ENCODE assay signal across 8 cellular contexts in genomic region chr6:108295676-108296075, GRCh38. TPM values are rescaled to one million over a fixed set of nuclear protein-coding genes. Genes with fewer than 3 reads are reported as not detected.
DNase-seq lines count a peak whose midpoint lies in the region; ATAC-seq and TF ChIP-seq lines count a peak whose summit lies in the region.

No MANE protein-coding gene starts in this region.

- H3K4me3 ChIP-seq in testis: peak overlapping the region; percentile 82 to 83

- ATAC-seq in activated CD4-positive, alpha-beta T cell treated with anti-CD3 and anti-CD28 coated beads for 36 hours: peak; percentile 2

- H3K9me3 ChIP-seq in testis: no peaks in the 10 kb centered on the region

- H3K27me3 Mint-ChIP-seq in activated CD4-positive, alpha-beta T cell treated with anti-CD3 and anti-CD28 coated beads for 36 hours: no peaks in the 10 kb centered on the region
- H3K27me3 Mint-ChIP-seq in activated T-helper 1 cell treated with anti-CD3 and anti-CD28 coated beads, Interleukin-12 subunit alpha, Interleukin-12 subunit beta, Interleukin-2, Interleukin-4 antibody, amounts not matched to agents 30 ng/mL and 10 ng/mL and 1 ng/mL, durations not matched to agents 14 hours and 24 hours and 36 hours (ENCODE audit: insufficient read depth): peaks cover 2% of the 10 kb centered on the region
- H3K27me3 Mint-ChIP-seq in immature natural killer cell (ENCODE audit: low read depth in 3 of 3): peaks cover 4 to 7% (median 7%) of the 10 kb centered on the region in 3 donors

- no peaks in the 10 kb centered on the region for H3K36me3 ChIP-seq in testis (ENCODE audit: low read depth, missing control alignments)

- no peaks in the 10 kb centered on the region for H3K9me3 Mint-ChIP-seq in activated CD4-positive, alpha-beta T cell treated with anti-CD3 and anti-CD28 coated beads for 36 hours (ENCODE audit: low read depth)
- no peaks in the 10 kb centered on the region for H3K9me3 Mint-ChIP-seq in activated T-helper 1 cell treated with anti-CD3 and anti-CD28 coated beads, Interleukin-12 subunit alpha, Interleukin-12 subunit beta, Interleukin-2, Interleukin-4 antibody, amounts not matched to agents 30 ng/mL and 10 ng/mL and 1 ng/mL, durations not matched to agents 14 hours and 24 hours and 36 hours
- no peaks in the 10 kb centered on the region for H3K9me3 Mint-ChIP-seq in immature natural killer cell

- peak overlapping the region; percentile 100 for H3K27ac Mint-ChIP-seq in activated CD4-positive, alpha-beta T cell treated with anti-CD3 and anti-CD28 coated beads for 36 hours
- peak overlapping the region; percentile 100 for H3K27ac Mint-ChIP-seq in activated T-helper 1 cell treated with anti-CD3 and anti-CD28 coated beads, Interleukin-12 subunit alpha, Interleukin-12 subunit beta, Interleukin-2, Interleukin-4 antibody, amounts not matched to agents 30 ng/mL and 10 ng/mL and 1 ng/mL, durations not matched to agents 14 hours and 24 hours and 36 hours
- H3K27ac Mint-ChIP-seq in immature natural killer cell: peak overlapping the region; percentile 97 to 100 (median 99)

- no peak for DNase-seq in activated CD4-positive, alpha-beta T cell treated with anti-CD3 and anti-CD28 coated beads for 36 hours
- DNase-seq in activated CD4-positive, alpha-beta T cell treated with anti-CD3 and anti-CD28 coated beads, Interleukin-2, amount 50 U/mL, for 4 hours: no peak
- no peak for DNase-seq in activated T-helper 1 cell treated with anti-CD3 and anti-CD28 coated beads, Interleukin-12 subunit alpha, Interleukin-12 subunit beta, Interleukin-2, Interleukin-4 antibody, amounts not matched to agents 30 ng/mL and 10 ng/mL and 1 ng/mL, durations not matched to agents 14 hours and 24 hours and 36 hours (ENCODE audit: low spot score)
- DNase-seq in immature natural killer cell (no peak), testis (no peak), SK-N-DZ (ENCODE audit: low spot score) (no peak), AG08396 (ENCODE audit: low spot score) (no peak)
- no peak for DNase-seq in activated effector memory CD4-positive, alpha-beta T cell treated with Interleukin-2 at 50 U/mL for 16 hours

- H3K36me3 Mint-ChIP-seq in activated CD4-positive, alpha-beta T cell treated with anti-CD3 and anti-CD28 coated beads for 36 hours (ENCODE audit: low read depth): peaks cover 5% of the 10 kb centered on the region
- peaks cover 6% of the 10 kb centered on the region for H3K36me3 Mint-ChIP-seq in activated T-helper 1 cell treated with anti-CD3 and anti-CD28 coated beads, Interleukin-12 subunit alpha, Interleukin-12 subunit beta, Interleukin-2, Interleukin-4 antibody, amounts not matched to agents 30 ng/mL and 10 ng/mL and 1 ng/mL, durations not matched to agents 14 hours and 24 hours and 36 hours (ENCODE audit: low read depth)
- no peaks in the 10 kb centered on the region for H3K36me3 Mint-ChIP-seq in immature natural killer cell

- H3K4me1 ChIP-seq in testis: peaks cover 3% of the 10 kb centered on the region

- intact Hi-C loops in activated CD4-positive, alpha-beta T cell treated with anti-CD3 and anti-CD28 coated beads for 36 hours (cut with DNase I, micrococcal nuclease): loop anchor here (1.0 to 10.0 kb wide), 9 partner anchors 34 to 1781 kb away; partner anchors contain the start of genes SEC63 (in 2 of the 2), AK9 (in 1 of the 2), FIG4 (in 1 of the 2) and OSTM1 (in 1 of the 2)
- intact Hi-C loops in activated T-helper 1 cell treated with anti-CD3 and anti-CD28 coated beads, Interleukin-12 subunit alpha, Interleukin-12 subunit beta, Interleukin-2, Interleukin-4 antibody, amounts not matched to agents 30 ng/mL and 10 ng/mL and 1 ng/mL, durations not matched to agents 14 hours and 24 hours and 36 hours (cut with micrococcal nuclease): loop anchor here (1.0 to 10.0 kb wide), 7 partner anchors 53 to 1889 kb away; partner anchors contain the start of genes CD164, CDC40, CEP57L1 and OSTM1
- intact Hi-C loops in testis (cut with DNase I; ENCODE audit: low total_unique reads): no loop called here

- H3K27ac ChIP-seq in testis: peak overlapping the region; percentile 92

- peak overlapping the region; percentile 99 for H3K4me3 Mint-ChIP-seq in activated CD4-positive, alpha-beta T cell treated with anti-CD3 and anti-CD28 coated beads for 36 hours
- peak overlapping the region; percentile 100 for H3K4me3 Mint-ChIP-seq in activated T-helper 1 cell treated with anti-CD3 and anti-CD28 coated beads, Interleukin-12 subunit alpha, Interleukin-12 subunit beta, Interleukin-2, Interleukin-4 antibody, amounts not matched to agents 30 ng/mL and 10 ng/mL and 1 ng/mL, durations not matched to agents 14 hours and 24 hours and 36 hours
- peak overlapping the region; percentile 95 to 99 (median 96) for H3K4me3 Mint-ChIP-seq in immature natural killer cell

- H3K4me1 Mint-ChIP-seq in activated CD4-positive, alpha-beta T cell treated with anti-CD3 and anti-CD28 coated beads for 36 hours: peaks cover 13% of the 10 kb centered on the region
- H3K4me1 Mint-ChIP-seq in activated T-helper 1 cell treated with anti-CD3 and anti-CD28 coated beads, Interleukin-12 subunit alpha, Interleukin-12 subunit beta, Interleukin-2, Interleukin-4 antibody, amounts not matched to agents 30 ng/mL and 10 ng/mL and 1 ng/mL, durations not matched to agents 14 hours and 24 hours and 36 hours (ENCODE audit: low read depth): peaks cover 26% of the 10 kb centered on the region
- H3K4me1 Mint-ChIP-seq in immature natural killer cell: peaks cover 18 to 21% of the 10 kb centered on the region in 2 donors

- no peak for TF ChIP-seq CTCF in testis (IDR thresholded peaks at IDR 0.05)

- POLR2A ChIA-PET in activated CD4-positive, alpha-beta T cell treated with anti-CD3 and anti-CD28 coated beads for 36 hours (lab: Charles Lee): interaction anchor here (0.6 to 2.3 kb wide), 2 partner anchors 35 to 908 kb away, joined by 3 to 17 read pairs; partner anchors contain the start of gene SNX3

- no peaks in the 10 kb centered on the region for H3K27me3 ChIP-seq in testis

- whole genome bisulfite sequencing in testis, 2 donors: 44 to 49% methylated on average over 7 of the region's 7 CpGs

- CTCF ChIA-PET in activated CD4-positive, alpha-beta T cell treated with anti-CD3 and anti-CD28 coated beads for 36 hours (lab: Charles Lee): interaction anchor here (1.6 kb wide), 2 partner anchors 13 to 34 kb away, joined by 3 to 10 read pairs; partner anchors contain the start of gene SNX3

- no peak for TF ChIP-seq POLR2A in testis (IDR thresholded peaks at IDR 0.05)

RNA-seq across cellular contexts. Expression of gene AFG1L, which starts 0.8 kb away (rescaled TPM):
- 1 to 10 TPM; 6.6 TPM for total RNA-seq in activated CD4-positive, alpha-beta T cell treated with anti-CD3 and anti-CD28 coated beads for 36 hours
- 4.3 and 6.0 TPM in 2 replicates for total RNA-seq in activated T-helper 1 cell treated with anti-CD3 and anti-CD28 coated beads, Interleukin-12 subunit alpha, Interleukin-12 subunit beta, Interleukin-2, Interleukin-4 antibody, amounts not matched to agents 30 ng/mL and 10 ng/mL and 1 ng/mL, durations not matched to agents 14 hours and 24 hours and 36 hours
- polyA plus RNA-seq in immature natural killer cell (1 to 10 TPM in 2 of 3 donors, not detected in 1; 4.1 to 5.4 TPM), testis (ENCODE audit: insufficient read depth, low read depth, low replicate concordance) (43.0 TPM)
- total RNA-seq in testis: 10 to 100 TPM in 1 of 2 donors, 1 to 10 TPM in 1; 9.2 to 11.7 TPM
- 3.3 and 4.0 TPM in 2 replicates for polyA plus RNA-seq in SK-N-DZ (2014; cell fraction: cytosol; rRNA removed)
- 6.7 and 12.5 TPM in 2 replicates for polyA plus RNA-seq in SK-N-DZ (2014; cell fraction: nucleus; rRNA removed)

RNA-seq across cellular contexts. Expression of gene SNX3, which starts 34.8 kb away (rescaled TPM):
- 100 to 1,000 TPM in 1 of 2 experiments, 10 to 100 TPM in 1; 77.1 to 112 TPM for total RNA-seq in activated CD4-positive, alpha-beta T cell treated with anti-CD3 and anti-CD28 coated beads for 36 hours
- total RNA-seq in activated T-helper 1 cell treated with anti-CD3 and anti-CD28 coated beads, Interleukin-12 subunit alpha, Interleukin-12 subunit beta, Interleukin-2, Interleukin-4 antibody, amounts not matched to agents 30 ng/mL and 10 ng/mL and 1 ng/mL, durations not matched to agents 14 hours and 24 hours and 36 hours: 68.5 and 72.5 TPM in 2 replicates
- polyA plus RNA-seq in immature natural killer cell: 100 to 1,000 TPM; 218 to 469 (median 234) TPM
- 100 to 1,000 TPM; 125 to 139 TPM for total RNA-seq in testis
- polyA plus RNA-seq in testis (ENCODE audit: insufficient read depth, low read depth, low replicate concordance): 252 TPM
- polyA plus RNA-seq in SK-N-DZ (2014; cell fraction: cytosol; rRNA removed): 94.3 and 112 TPM in 2 replicates
- polyA plus RNA-seq in SK-N-DZ (2014; cell fraction: nucleus; rRNA removed): 50.7 and 52.7 TPM in 2 replicates
